In genomic region chr2:33210626-33211025, GRCh38 we compare ENCODE assay signal across 9 cellular contexts.
DNase-seq lines count a peak whose midpoint lies in the region; ATAC-seq lines count a peak whose summit lies in the region.
"Had no signal": no experiment of that assay in that cellular context is flagged by ENCODE, and none has a peak within 500 bp of the region (broad histone marks: within the 10 kb centered on the region; RNA-seq: fewer than 3 reads in every experiment).

No MANE protein-coding gene starts in this region.

- DNase-seq in GM03348 (ENCODE audit: low spot score) (peak; percentile 86), SKM-1 (lab: John Stamatoyannopoulos, UW; ENCODE audit: unreplicated experiment) (peak; percentile 45), foreskin melanocyte (peak; percentile 52), pulmonary artery endothelial cell (ENCODE audit: low read depth, low spot score) (peak; percentile 85), NCI-H1417 (lab: John Stamatoyannopoulos, UW) (no peak), COLO668 (lab: John Stamatoyannopoulos, UW; ENCODE audit: unreplicated experiment) (no peak)
- DNase-seq: activated gamma-delta T cell had no signal

- ATAC-seq in HG03095 (IDR thresholded peaks at IDR 0.05; ENCODE audit: unreplicated experiment), result no peak
- ATAC-seq in GM18502 (IDR thresholded peaks at IDR 0.05; ENCODE audit: poor library complexity, unreplicated experiment), result no peak

Comparison
In these comparisons a context has a peak if more than half of its experiments do, and no peak if none do; other contexts are left out.
1. DNase-seq: peak in GM03348 (single experiment), SKM-1 (single experiment), foreskin melanocyte (single experiment) and pulmonary artery endothelial cell (single experiment); none in NCI-H1417 (0 of 3) and COLO668 (single experiment).